23 cellular contexts compared by ENCODE assay signal in genomic region chr5:161085081-161085480, GRCh38.
"Had no signal": no experiment of that assay in that cellular context is flagged by ENCODE, and none has a peak within 500 bp of the region (broad histone marks: within the 10 kb centered on the region; RNA-seq: fewer than 3 reads in every experiment).

No MANE protein-coding gene starts in this region.

- H3K9me3 Mint-ChIP-seq: activated naive CD8-positive, alpha-beta T cell treated with anti-CD3 and anti-CD28 coated beads for 36 hours; activated T-cell treated with anti-CD3 and anti-CD28 coated beads, Interleukin-2, amount 50 U/mL, for 4 hours; activated T-helper 2 cell treated with anti-CD3 and anti-CD28 coated beads, Interferon-gamma antibody, Interleukin-2, Interleukin-4, amounts not matched to agents 10 μg/mL and 5 μg/mL and 100 μg/mL, durations not matched to agents 14 hours and 24 hours and 36 hours; neural progenitor cell had no signal

- H3K27me3 ChIP-seq: heart left ventricle, neural progenitor cell, sigmoid colon, spleen, testis, uterus had no signal

- H2AFZ ChIP-seq: neural progenitor cell had no signal

- H3K36me3 Mint-ChIP-seq: activated naive CD8-positive, alpha-beta T cell treated with anti-CD3 and anti-CD28 coated beads for 36 hours; naive thymus-derived CD8-positive, alpha-beta T cell; neural progenitor cell had no signal

- DNase-seq: activated CD4-positive, alpha-beta T cell treated with anti-CD3 and anti-CD28 coated beads for 1 hour; activated CD8-positive, alpha-beta memory T cell treated with anti-CD3 and anti-CD28 coated beads for 24 hours; activated CD8-positive, alpha-beta memory T cell treated with anti-CD3 and anti-CD28 coated beads, Interleukin-2, amount 50 U/mL, for 48 hours; activated naive CD4-positive, alpha-beta T cell treated with Interleukin-2 at 50 U/mL for 16 hours; activated naive CD8-positive, alpha-beta T cell treated with anti-CD3 and anti-CD28 coated beads for 36 hours; activated T-cell treated with anti-CD3 and anti-CD28 coated beads, Interleukin-2, amount 50 U/mL, for 4 hours; central memory CD4-positive, alpha-beta T cell; effector memory CD4-positive, alpha-beta T cell; heart left ventricle; lower lobe of right lung; naive thymus-derived CD8-positive, alpha-beta T cell; retina; sigmoid colon; spleen; stimulated activated CD4-positive, alpha-beta T cell treated with anti-CD3 and anti-CD28 coated beads, Interleukin-4, amount 100 ng/mL, for 1 hour; stimulated activated naive CD4-positive, alpha-beta T cell; testis; trophoblast cell; uterus; WERI-Rb-1 had no signal

- H3K27me3 Mint-ChIP-seq: activated naive CD8-positive, alpha-beta T cell treated with anti-CD3 and anti-CD28 coated beads for 36 hours; naive thymus-derived CD8-positive, alpha-beta T cell had no signal

- H3K27ac Mint-ChIP-seq: activated naive CD8-positive, alpha-beta T cell treated with anti-CD3 and anti-CD28 coated beads for 36 hours; activated T-helper 2 cell treated with anti-CD3 and anti-CD28 coated beads, Interferon-gamma antibody, Interleukin-2, Interleukin-4, amounts not matched to agents 10 μg/mL and 5 μg/mL and 100 μg/mL, durations not matched to agents 14 hours and 24 hours and 36 hours; naive thymus-derived CD8-positive, alpha-beta T cell; neural progenitor cell had no signal

- H3K4me3 ChIP-seq: heart left ventricle, lower lobe of right lung, neural progenitor cell, sigmoid colon, spleen, testis, uterus had no signal

- H3K27ac ChIP-seq: heart left ventricle, lower lobe of right lung, neural progenitor cell, sigmoid colon, spleen, testis, uterus, WERI-Rb-1 had no signal

- ATAC-seq: activated T-cell treated with anti-CD3 and anti-CD28 coated beads, Interleukin-2, amount 50 U/mL, for 4 hours; heart left ventricle; left lobe of liver; lower lobe of right lung; naive thymus-derived CD8-positive, alpha-beta T cell had no signal

- H3K4me1 ChIP-seq: heart left ventricle, lower lobe of right lung, neural progenitor cell, sigmoid colon, spleen, testis, uterus had no signal

- H3K4me2 ChIP-seq: neural progenitor cell had no signal

- H3K4me1 Mint-ChIP-seq: activated naive CD8-positive, alpha-beta T cell treated with anti-CD3 and anti-CD28 coated beads for 36 hours; neural progenitor cell had no signal

- H3K4me3 Mint-ChIP-seq: activated naive CD8-positive, alpha-beta T cell treated with anti-CD3 and anti-CD28 coated beads for 36 hours; activated T-cell treated with anti-CD3 and anti-CD28 coated beads, Interleukin-2, amount 50 U/mL, for 4 hours; naive thymus-derived CD8-positive, alpha-beta T cell; neural progenitor cell had no signal

- H3K36me3 ChIP-seq: heart left ventricle, lower lobe of right lung, neural progenitor cell, sigmoid colon, spleen, uterus, WERI-Rb-1 had no signal

- H3K9me3 ChIP-seq: lower lobe of right lung, sigmoid colon, testis, uterus had no signal

- H3K9ac ChIP-seq: neural progenitor cell had no signal
